18 cellular contexts compared by ENCODE assay signal in the genomic region with DNA sequence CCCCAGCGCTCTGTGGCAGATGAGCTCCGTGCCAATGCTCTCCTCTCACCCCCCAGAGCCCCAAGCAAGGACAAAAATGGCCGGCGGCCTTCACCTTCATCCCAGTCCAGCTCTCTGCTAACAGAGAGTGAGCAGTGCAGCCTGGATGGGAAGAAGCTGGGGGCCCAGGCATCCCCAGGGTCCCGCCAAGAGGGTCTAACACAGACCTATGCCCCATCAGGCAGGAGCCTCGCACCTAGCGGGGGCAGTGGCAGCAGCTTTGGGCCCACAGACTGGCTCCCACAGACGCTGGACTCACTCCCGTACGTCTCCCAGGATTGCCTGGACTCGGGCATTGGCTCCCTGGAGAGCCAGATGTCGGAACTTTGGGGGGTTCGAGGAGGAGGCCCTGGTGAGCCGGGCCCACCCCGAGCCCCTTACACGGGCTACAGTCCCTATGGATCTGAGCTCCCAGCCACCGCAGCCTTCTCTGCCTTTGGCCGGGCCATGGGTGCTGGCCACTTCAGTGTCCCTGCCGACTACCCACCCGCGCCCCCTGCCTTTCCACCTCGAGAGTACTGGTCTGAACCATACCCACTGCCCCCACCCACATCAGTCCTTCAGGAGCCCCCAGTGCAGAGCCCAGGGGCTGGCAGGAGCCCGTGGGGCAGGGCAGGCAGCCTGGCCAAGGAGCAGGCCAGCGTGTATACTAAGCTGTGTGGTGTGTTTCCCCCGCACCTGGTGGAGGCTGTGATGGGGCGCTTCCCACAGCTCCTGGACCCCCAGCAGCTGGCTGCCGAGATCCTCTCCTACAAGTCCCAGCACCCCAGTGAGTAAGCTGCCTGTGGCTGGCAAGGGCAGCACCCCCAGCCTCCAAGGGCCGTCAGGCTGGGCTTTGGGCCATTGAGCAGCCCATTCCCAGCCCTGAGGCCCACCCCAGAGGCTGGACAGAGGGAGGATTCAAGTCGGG. TPM values are rescaled to one million over a fixed set of nuclear protein-coding genes. Genes with fewer than 3 reads are reported as not detected.
A peak's percentile ranks its signal among the peaks of the same experiment; 100 is the strongest.
DNase-seq lines count a peak whose midpoint lies in the region; ATAC-seq and TF ChIP-seq lines count a peak whose summit lies in the region.
"Had no signal": no experiment of that assay in that cellular context is flagged by ENCODE, and none has a peak within 500 bp of the region (broad histone marks: within the 10 kb centered on the region; RNA-seq: fewer than 3 reads in every experiment).

No MANE protein-coding gene starts in this region.

- TF ChIP-seq EP300 in esophagus muscularis mucosa (IDR thresholded peaks at IDR 0.05) = no peak

- no peaks in the 10 kb centered on the region for H3K9me3 Mint-ChIP-seq in activated CD4-positive, alpha-beta T cell treated with anti-CD3 and anti-CD28 coated beads for 36 hours (ENCODE audit: low read depth)
- no peaks in the 10 kb centered on the region for H3K9me3 Mint-ChIP-seq in activated B cell treated with CpG ODN at 0.5 μM for 24 hours
- H3K9me3 Mint-ChIP-seq in stimulated activated effector memory CD8-positive, alpha-beta T cell treated with anti-CD3 and anti-CD28 coated beads, Interleukin-12 subunit alpha, Interleukin-12 subunit beta, amount 100 ng/mL, for 72 hours = no peaks in the 10 kb centered on the region

- H3K27ac Mint-ChIP-seq in activated CD4-positive, alpha-beta T cell treated with anti-CD3 and anti-CD28 coated beads for 36 hours = peak overlapping the region; percentile 98
- peak overlapping the region; percentile 68 for H3K27ac Mint-ChIP-seq in activated B cell treated with CpG ODN at 0.5 μM for 24 hours
- peak overlapping the region; percentile 87 for H3K27ac Mint-ChIP-seq in stimulated activated effector memory CD8-positive, alpha-beta T cell treated with anti-CD3 and anti-CD28 coated beads, Interleukin-12 subunit alpha, Interleukin-12 subunit beta, amount 100 ng/mL, for 72 hours

- H3K36me3 Mint-ChIP-seq in activated CD4-positive, alpha-beta T cell treated with anti-CD3 and anti-CD28 coated beads for 36 hours (ENCODE audit: low read depth) = peaks cover 61% of the 10 kb centered on the region
- H3K36me3 Mint-ChIP-seq in activated B cell treated with CpG ODN at 0.5 μM for 24 hours (ENCODE audit: low read depth) = peaks cover 67% of the 10 kb centered on the region
- peaks cover 99% of the 10 kb centered on the region for H3K36me3 Mint-ChIP-seq in stimulated activated effector memory CD8-positive, alpha-beta T cell treated with anti-CD3 and anti-CD28 coated beads, Interleukin-12 subunit alpha, Interleukin-12 subunit beta, amount 100 ng/mL, for 72 hours

- DNase-seq in activated CD4-positive, alpha-beta T cell treated with anti-CD3 and anti-CD28 coated beads for 36 hours = no peak
- no peak for DNase-seq in activated CD4-positive, alpha-beta T cell treated with anti-CD3 and anti-CD28 coated beads for 48 hours
- no peak for DNase-seq in activated B cell treated with CpG ODN at 0.5 μM for 24 hours
- no peak for DNase-seq in esophagus muscularis mucosa (ENCODE audit: extremely low spot score)
- DNase-seq in stimulated activated effector memory CD8-positive, alpha-beta T cell treated with anti-CD3 and anti-CD28 coated beads, Interleukin-12 subunit alpha, Interleukin-12 subunit beta, amount 100 ng/mL, for 72 hours (ENCODE audit: low spot score in 2 of 2) = no peak
- no peak for DNase-seq in OCI-M1 (lab: John Stamatoyannopoulos, UW)
- DNase-seq in NCI-H2107 treated with DMSO at 0.1 percent for 48 hours (lab: John Stamatoyannopoulos, UW; ENCODE audit: unreplicated experiment) = no peak
- DNase-seq: 8988T; activated CD4-positive, CD25-positive, alpha-beta regulatory T cell treated with anti-CD3 and anti-CD28 coated beads, Interleukin-2, amount 50 U/mL, for 72 hours; anterior cingulate cortex; effector CD8-positive, alpha-beta T cell; IMR-90; NCI-H748 treated with DMSO at 0.1 percent for 48 hours; SK-N-SH; stimulated activated CD4-positive, alpha-beta T cell treated with anti-CD3 and anti-CD28 coated beads, Interleukin-1b, Interleukin-23, amount 100 ng/mL, for 48 hours had no signal

- no peak overlapping the region for H3K4me3 Mint-ChIP-seq in activated CD4-positive, alpha-beta T cell treated with anti-CD3 and anti-CD28 coated beads for 36 hours
- no peak overlapping the region for H3K4me3 Mint-ChIP-seq in activated B cell treated with CpG ODN at 0.5 μM for 24 hours
- H3K4me3 Mint-ChIP-seq in stimulated activated effector memory CD8-positive, alpha-beta T cell treated with anti-CD3 and anti-CD28 coated beads, Interleukin-12 subunit alpha, Interleukin-12 subunit beta, amount 100 ng/mL, for 72 hours = peak overlapping the region; percentile 95

- intact Hi-C loops in activated CD4-positive, alpha-beta T cell treated with anti-CD3 and anti-CD28 coated beads for 36 hours (cut with DNase I, micrococcal nuclease) = no loop called here
- intact Hi-C loops in activated B cell treated with CpG ODN at 0.5 μM for 24 hours (cut with micrococcal nuclease) = no loop called here
- intact Hi-C loops in esophagus muscularis mucosa (cut with DNase I) = no loop called here

- TF ChIP-seq CTCF in activated B cell treated with CpG ODN at 0.5 μM for 24 hours (IDR thresholded peaks at IDR 0.05) = no peak
- no peak for TF ChIP-seq CTCF in esophagus muscularis mucosa (IDR thresholded peaks at IDR 0.05)

- H3K27me3 ChIP-seq in esophagus muscularis mucosa = no peaks in the 10 kb centered on the region
- H3K27me3 ChIP-seq: ovary had no signal

- peaks cover 38% of the 10 kb centered on the region for H3K4me1 Mint-ChIP-seq in activated CD4-positive, alpha-beta T cell treated with anti-CD3 and anti-CD28 coated beads for 36 hours
- H3K4me1 Mint-ChIP-seq in activated B cell treated with CpG ODN at 0.5 μM for 24 hours = peaks cover 65% of the 10 kb centered on the region
- peaks cover 62% of the 10 kb centered on the region for H3K4me1 Mint-ChIP-seq in stimulated activated effector memory CD8-positive, alpha-beta T cell treated with anti-CD3 and anti-CD28 coated beads, Interleukin-12 subunit alpha, Interleukin-12 subunit beta, amount 100 ng/mL, for 72 hours

- H3K36me3 ChIP-seq in esophagus muscularis mucosa = peaks cover 39 to 68% (median 61%) of the 10 kb centered on the region in 4 donors
- H3K36me3 ChIP-seq: ovary had no signal

- no peaks in the 10 kb centered on the region for H3K27me3 Mint-ChIP-seq in activated CD4-positive, alpha-beta T cell treated with anti-CD3 and anti-CD28 coated beads for 36 hours
- no peaks in the 10 kb centered on the region for H3K27me3 Mint-ChIP-seq in activated B cell treated with CpG ODN at 0.5 μM for 24 hours

- H3K4me1 ChIP-seq in esophagus muscularis mucosa = peaks cover 51 to 80% (median 70%) of the 10 kb centered on the region in 4 donors

- H3K9me3 ChIP-seq in esophagus muscularis mucosa = no peaks in the 10 kb centered on the region
- H3K9me3 ChIP-seq: ovary, SK-N-SH had no signal

- no peak overlapping the region for H3K4me3 ChIP-seq in esophagus muscularis mucosa
- H3K4me3 ChIP-seq: ovary had no signal

- POLR2A ChIA-PET in activated CD4-positive, alpha-beta T cell treated with anti-CD3 and anti-CD28 coated beads for 36 hours (lab: Charles Lee) = interaction anchor here (0.6 kb wide), 1 partner anchor 560 kb away, joined by 3 read pairs; no protein-coding TSS in a partner anchor
- POLR2A ChIA-PET in activated B cell treated with CpG ODN at 0.5 μM for 24 hours (lab: Charles Lee) = interaction anchor here (0.6 kb wide), 1 partner anchor 1249 kb away, joined by 3 read pairs; no protein-coding TSS in a partner anchor

- CTCF ChIA-PET in activated CD4-positive, alpha-beta T cell treated with anti-CD3 and anti-CD28 coated beads for 36 hours (lab: Charles Lee) = no interaction called here
- CTCF ChIA-PET in activated B cell treated with CpG ODN at 0.5 μM for 24 hours (lab: Charles Lee) = no interaction called here

- TF ChIP-seq POLR2A in esophagus muscularis mucosa (IDR thresholded peaks at IDR 0.05; ENCODE audit: low read depth) = no peak

- peak overlapping the region; percentile 48 to 83 (median 72) for H3K27ac ChIP-seq in esophagus muscularis mucosa (replicated peaks in 1 of 4)
- H3K27ac ChIP-seq: ovary had no signal

- 91% methylated on average over 15 of the region's 29 CpGs for WGBS in esophagus muscularis mucosa

- ATAC-seq in activated CD4-positive, alpha-beta T cell treated with anti-CD3 and anti-CD28 coated beads for 36 hours = no peak
- ATAC-seq in activated B cell treated with CpG ODN at 0.5 μM for 24 hours (ENCODE audit: low read depth) (no peak), GM19351 (IDR thresholded peaks at IDR 0.05; ENCODE audit: unreplicated experiment) (no peak)
- no peak for ATAC-seq in stimulated activated effector memory CD8-positive, alpha-beta T cell treated with anti-CD3 and anti-CD28 coated beads, Interleukin-12 subunit alpha, Interleukin-12 subunit beta, amount 100 ng/mL, for 72 hours
- ATAC-seq: left lobe of liver had no signal

RNA-seq across cellular contexts. Expression of gene ZC3H12A, which starts 8.7 kb away (rescaled TPM):
- 10 to 100 TPM; 29.7 to 31.2 TPM for total RNA-seq in activated CD4-positive, alpha-beta T cell treated with anti-CD3 and anti-CD28 coated beads for 36 hours
- total RNA-seq in activated B cell treated with CpG ODN at 0.5 μM for 24 hours = 140 and 145 TPM in 2 replicates
- total RNA-seq in esophagus muscularis mucosa = 10 to 100 TPM in 3 of 4 donors, 1 to 10 TPM in 1; 9.6 to 23.5 (median 11.7) TPM

RNA-seq across cellular contexts. Expression of gene MEAF6, which starts 31.5 kb away (rescaled TPM):
- 10 to 100 TPM; 66.8 to 72.2 TPM for total RNA-seq in activated CD4-positive, alpha-beta T cell treated with anti-CD3 and anti-CD28 coated beads for 36 hours
- total RNA-seq in activated B cell treated with CpG ODN at 0.5 μM for 24 hours = 59.9 and 66.5 TPM in 2 replicates
- total RNA-seq in esophagus muscularis mucosa = 100 to 1,000 TPM in 1 of 4 donors, 10 to 100 TPM in 3; 55.2 to 100 (median 78.3) TPM
